In the genomic region with DNA sequence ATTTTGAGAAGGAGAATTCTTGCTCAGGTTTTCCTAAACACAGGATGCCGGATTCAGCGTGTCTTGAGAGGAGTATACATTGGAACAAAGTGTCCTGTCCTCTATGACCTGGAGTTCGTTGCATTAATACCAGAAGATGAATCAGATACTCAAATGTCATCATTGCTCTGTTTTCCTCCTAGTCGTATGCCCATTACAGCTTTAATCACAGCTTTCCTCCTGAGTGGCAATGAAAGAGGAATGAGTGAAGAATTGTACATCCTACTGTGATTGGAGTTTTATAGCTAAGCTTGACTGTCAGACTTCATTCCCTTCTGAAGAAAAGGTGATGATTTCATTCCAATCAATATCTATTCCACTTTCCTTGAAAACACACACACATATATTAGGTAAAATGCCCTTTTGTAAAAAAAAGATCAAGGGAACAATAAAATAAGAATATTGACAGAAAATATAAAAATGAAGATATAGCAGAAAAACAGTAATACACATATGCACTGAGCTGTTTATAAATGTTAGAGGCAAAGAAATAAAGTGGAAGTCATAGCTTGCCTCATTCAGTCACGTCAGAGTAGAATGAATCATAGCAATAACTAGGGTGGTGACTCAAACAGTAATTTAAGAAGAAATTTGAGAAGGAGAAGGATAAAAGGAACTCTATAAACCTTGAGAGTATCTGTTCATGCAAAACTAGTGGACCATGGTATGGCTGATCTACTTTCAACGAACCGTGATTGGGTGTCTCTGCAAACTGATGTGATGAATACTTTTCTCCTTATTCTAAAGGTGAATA, we compare ENCODE assay signal across 2 cellular contexts.
TF ChIP-seq lines count a peak whose summit lies in the region.

No MANE protein-coding gene starts in this region.

TF ChIP-seq in IMR-90, 13 proteins besides CTCF, POLR2A, EP300 and RAD21:
- TF ChIP-seq, protein P1, sequence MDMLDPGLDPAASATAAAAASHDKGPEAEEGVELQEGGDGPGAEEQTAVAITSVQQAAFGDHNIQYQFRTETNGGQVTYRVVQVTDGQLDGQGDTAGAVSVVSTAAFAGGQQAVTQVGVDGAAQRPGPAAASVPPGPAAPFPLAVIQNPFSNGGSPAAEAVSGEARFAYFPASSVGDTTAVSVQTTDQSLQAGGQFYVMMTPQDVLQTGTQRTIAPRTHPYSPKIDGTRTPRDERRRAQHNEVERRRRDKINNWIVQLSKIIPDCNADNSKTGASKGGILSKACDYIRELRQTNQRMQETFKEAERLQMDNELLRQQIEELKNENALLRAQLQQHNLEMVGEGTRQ (IDR thresholded peaks at IDR 0.05; ENCODE audit: low read depth, low read length): no peak
- peak; percentile 97 for TF ChIP-seq FOS (IDR thresholded peaks at IDR 0.05; ENCODE audit: low read depth, low read length)
- peak; percentile 37; the same call in 1 of the 2 replicates for TF ChIP-seq BHLHE40 (IDR thresholded peaks at IDR 0.05; ENCODE audit: low read depth, low read length)
- TF ChIP-seq CEBPB (IDR thresholded peaks at IDR 0.05; ENCODE audit: low read depth, low read length): peak; percentile 91

TF ChIP-seq in GM23338, 12 proteins besides CTCF, POLR2A, EP300 and RAD21 (continued from another document):
- TF ChIP-seq NANOG (IDR thresholded peaks at IDR 0.05; ENCODE audit: borderline replicate concordance) (no peak), ZNF331 (CRISPR knock-in tag; IDR thresholded peaks at IDR 0.05; ENCODE audit: low read depth) (no peak), JUNB (IDR thresholded peaks at IDR 0.05; ENCODE audit: unreplicated experiment) (no peak), POLR2AphosphoS5 (IDR thresholded peaks at IDR 0.05; ENCODE audit: low read depth) (no peak), STAT1 (IDR thresholded peaks at IDR 0.05; ENCODE audit: unreplicated experiment) (no peak), EZH2phosphoT487 (IDR thresholded peaks at IDR 0.05; ENCODE audit: unreplicated experiment) (no peak), CREB1 (CRISPR knock-in tag; IDR thresholded peaks at IDR 0.05; ENCODE audit: low read depth) (no peak)
- TF ChIP-seq, protein P2, sequence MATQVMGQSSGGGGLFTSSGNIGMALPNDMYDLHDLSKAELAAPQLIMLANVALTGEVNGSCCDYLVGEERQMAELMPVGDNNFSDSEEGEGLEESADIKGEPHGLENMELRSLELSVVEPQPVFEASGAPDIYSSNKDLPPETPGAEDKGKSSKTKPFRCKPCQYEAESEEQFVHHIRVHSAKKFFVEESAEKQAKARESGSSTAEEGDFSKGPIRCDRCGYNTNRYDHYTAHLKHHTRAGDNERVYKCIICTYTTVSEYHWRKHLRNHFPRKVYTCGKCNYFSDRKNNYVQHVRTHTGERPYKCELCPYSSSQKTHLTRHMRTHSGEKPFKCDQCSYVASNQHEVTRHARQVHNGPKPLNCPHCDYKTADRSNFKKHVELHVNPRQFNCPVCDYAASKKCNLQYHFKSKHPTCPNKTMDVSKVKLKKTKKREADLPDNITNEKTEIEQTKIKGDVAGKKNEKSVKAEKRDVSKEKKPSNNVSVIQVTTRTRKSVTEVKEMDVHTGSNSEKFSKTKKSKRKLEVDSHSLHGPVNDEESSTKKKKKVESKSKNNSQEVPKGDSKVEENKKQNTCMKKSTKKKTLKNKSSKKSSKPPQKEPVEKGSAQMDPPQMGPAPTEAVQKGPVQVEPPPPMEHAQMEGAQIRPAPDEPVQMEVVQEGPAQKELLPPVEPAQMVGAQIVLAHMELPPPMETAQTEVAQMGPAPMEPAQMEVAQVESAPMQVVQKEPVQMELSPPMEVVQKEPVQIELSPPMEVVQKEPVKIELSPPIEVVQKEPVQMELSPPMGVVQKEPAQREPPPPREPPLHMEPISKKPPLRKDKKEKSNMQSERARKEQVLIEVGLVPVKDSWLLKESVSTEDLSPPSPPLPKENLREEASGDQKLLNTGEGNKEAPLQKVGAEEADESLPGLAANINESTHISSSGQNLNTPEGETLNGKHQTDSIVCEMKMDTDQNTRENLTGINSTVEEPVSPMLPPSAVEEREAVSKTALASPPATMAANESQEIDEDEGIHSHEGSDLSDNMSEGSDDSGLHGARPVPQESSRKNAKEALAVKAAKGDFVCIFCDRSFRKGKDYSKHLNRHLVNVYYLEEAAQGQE (IDR thresholded peaks at IDR 0.05; ENCODE audit: unreplicated experiment): no peak
- TF ChIP-seq, protein P3, sequence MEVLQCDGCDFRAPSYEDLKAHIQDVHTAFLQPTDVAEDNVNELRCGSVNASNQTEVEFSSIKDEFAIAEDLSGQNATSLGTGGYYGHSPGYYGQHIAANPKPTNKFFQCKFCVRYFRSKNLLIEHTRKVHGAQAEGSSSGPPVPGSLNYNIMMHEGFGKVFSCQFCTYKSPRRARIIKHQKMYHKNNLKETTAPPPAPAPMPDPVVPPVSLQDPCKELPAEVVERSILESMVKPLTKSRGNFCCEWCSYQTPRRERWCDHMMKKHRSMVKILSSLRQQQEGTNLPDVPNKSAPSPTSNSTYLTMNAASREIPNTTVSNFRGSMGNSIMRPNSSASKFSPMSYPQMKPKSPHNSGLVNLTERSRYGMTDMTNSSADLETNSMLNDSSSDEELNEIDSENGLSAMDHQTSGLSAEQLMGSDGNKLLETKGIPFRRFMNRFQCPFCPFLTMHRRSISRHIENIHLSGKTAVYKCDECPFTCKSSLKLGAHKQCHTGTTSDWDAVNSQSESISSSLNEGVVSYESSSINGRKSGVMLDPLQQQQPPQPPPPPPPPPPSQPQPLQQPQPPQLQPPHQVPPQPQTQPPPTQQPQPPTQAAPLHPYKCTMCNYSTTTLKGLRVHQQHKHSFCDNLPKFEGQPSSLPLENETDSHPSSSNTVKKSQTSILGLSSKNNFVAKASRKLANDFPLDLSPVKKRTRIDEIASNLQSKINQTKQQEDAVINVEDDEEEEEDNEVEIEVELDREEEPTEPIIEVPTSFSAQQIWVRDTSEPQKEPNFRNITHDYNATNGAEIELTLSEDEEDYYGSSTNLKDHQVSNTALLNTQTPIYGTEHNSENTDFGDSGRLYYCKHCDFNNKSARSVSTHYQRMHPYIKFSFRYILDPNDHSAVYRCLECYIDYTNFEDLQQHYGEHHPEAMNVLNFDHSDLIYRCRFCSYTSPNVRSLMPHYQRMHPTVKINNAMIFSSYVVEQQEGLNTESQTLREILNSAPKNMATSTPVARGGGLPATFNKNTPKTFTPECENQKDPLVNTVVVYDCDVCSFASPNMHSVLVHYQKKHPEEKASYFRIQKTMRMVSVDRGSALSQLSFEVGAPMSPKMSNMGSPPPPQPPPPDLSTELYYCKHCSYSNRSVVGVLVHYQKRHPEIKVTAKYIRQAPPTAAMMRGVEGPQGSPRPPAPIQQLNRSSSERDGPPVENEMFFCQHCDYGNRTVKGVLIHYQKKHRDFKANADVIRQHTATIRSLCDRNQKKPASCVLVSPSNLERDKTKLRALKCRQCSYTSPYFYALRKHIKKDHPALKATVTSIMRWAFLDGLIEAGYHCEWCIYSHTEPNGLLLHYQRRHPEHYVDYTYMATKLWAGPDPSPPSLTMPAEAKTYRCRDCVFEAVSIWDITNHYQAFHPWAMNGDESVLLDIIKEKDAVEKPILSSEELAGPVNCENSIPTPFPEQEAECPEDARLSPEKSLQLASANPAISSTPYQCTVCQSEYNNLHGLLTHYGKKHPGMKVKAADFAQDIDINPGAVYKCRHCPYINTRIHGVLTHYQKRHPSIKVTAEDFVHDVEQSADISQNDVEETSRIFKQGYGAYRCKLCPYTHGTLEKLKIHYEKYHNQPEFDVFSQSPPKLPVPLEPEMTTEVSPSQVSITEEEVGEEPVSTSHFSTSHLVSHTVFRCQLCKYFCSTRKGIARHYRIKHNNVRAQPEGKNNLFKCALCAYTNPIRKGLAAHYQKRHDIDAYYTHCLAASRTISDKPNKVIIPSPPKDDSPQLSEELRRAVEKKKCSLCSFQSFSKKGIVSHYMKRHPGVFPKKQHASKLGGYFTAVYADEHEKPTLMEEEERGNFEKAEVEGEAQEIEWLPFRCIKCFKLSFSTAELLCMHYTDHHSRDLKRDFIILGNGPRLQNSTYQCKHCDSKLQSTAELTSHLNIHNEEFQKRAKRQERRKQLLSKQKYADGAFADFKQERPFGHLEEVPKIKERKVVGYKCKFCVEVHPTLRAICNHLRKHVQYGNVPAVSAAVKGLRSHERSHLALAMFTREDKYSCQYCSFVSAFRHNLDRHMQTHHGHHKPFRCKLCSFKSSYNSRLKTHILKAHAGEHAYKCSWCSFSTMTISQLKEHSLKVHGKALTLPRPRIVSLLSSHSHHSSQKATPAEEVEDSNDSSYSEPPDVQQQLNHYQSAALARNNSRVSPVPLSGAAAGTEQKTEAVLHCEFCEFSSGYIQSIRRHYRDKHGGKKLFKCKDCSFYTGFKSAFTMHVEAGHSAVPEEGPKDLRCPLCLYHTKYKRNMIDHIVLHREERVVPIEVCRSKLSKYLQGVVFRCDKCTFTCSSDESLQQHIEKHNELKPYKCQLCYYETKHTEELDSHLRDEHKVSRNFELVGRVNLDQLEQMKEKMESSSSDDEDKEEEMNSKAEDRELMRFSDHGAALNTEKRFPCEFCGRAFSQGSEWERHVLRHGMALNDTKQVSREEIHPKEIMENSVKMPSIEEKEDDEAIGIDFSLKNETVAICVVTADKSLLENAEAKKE (CRISPR knock-in tag; IDR thresholded peaks at IDR 0.05): no peak
- TF ChIP-seq, protein P4, sequence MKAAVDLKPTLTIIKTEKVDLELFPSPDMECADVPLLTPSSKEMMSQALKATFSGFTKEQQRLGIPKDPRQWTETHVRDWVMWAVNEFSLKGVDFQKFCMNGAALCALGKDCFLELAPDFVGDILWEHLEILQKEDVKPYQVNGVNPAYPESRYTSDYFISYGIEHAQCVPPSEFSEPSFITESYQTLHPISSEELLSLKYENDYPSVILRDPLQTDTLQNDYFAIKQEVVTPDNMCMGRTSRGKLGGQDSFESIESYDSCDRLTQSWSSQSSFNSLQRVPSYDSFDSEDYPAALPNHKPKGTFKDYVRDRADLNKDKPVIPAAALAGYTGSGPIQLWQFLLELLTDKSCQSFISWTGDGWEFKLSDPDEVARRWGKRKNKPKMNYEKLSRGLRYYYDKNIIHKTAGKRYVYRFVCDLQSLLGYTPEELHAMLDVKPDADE (IDR thresholded peaks at IDR 0.05): no peak
TF ChIP-seq in GM23338: peak in this region for 0.
